Comparison of ENCODE assay signal across 8 cellular contexts in genomic region chr17:51121620-51122472, GRCh38. TPM values are rescaled to one million over a fixed set of nuclear protein-coding genes. Genes with fewer than 3 reads are reported as not detected.
DNase-seq lines count a peak whose midpoint lies in the region; ATAC-seq and TF ChIP-seq lines count a peak whose summit lies in the region.

No MANE protein-coding gene starts in this region.

- peak overlapping the region; percentile 88 for H3K27ac ChIP-seq in naive thymus-derived CD4-positive, alpha-beta T cell (ENCODE audit: low read depth, low read length)

- H3K4me1 Mint-ChIP-seq in activated T-helper 17 cell treated with anti-CD3 and anti-CD28 coated beads, Interleukin-2, amount 50 U/mL, for 72 hours, result peaks cover 22% of the 10 kb centered on the region
- H3K4me1 Mint-ChIP-seq in naive thymus-derived CD4-positive, alpha-beta T cell, result peaks cover 23 to 45% (median 42%) of the 10 kb centered on the region in 7 donors

- H3K9me3 ChIP-seq in naive thymus-derived CD4-positive, alpha-beta T cell (ENCODE audit: control insufficient read depth in 2 of 3, low read length in 3 of 3), result no peaks in the 10 kb centered on the region

- in situ Hi-C loops in GM13977 (cut with MboI; ENCODE audit: low pct_unique_long_range_greater_than_20kb, low sequenced_read_pairs, unreplicated experiment), result no loop called here

- H3K27me3 ChIP-seq in naive thymus-derived CD4-positive, alpha-beta T cell (ENCODE audit: control insufficient read depth in 2 of 2, insufficient read depth in 2 of 2, low read length in 2 of 2), result no peaks in the 10 kb centered on the region

- CTCF ChIA-PET in naive thymus-derived CD4-positive, alpha-beta T cell (lab: Charles Lee), result interaction anchor here (3.2 kb wide), 1 partner anchor 122 kb away, joined by 11 read pairs; no protein-coding TSS in a partner anchor

- intact Hi-C loops in naive thymus-derived CD4-positive, alpha-beta T cell (cut with micrococcal nuclease), result loop anchor here (1.0 to 5.0 kb wide), 7 partner anchors 31 to 580 kb away; partner anchors contain the start of genes ANKRD40 (in 1 of the 2), MBTD1 (in 1 of the 2), NME1 (in 1 of the 2) and NME2 (in 1 of the 2)

- H3K36me3 Mint-ChIP-seq in activated T-helper 17 cell treated with anti-CD3 and anti-CD28 coated beads, Interleukin-2, amount 50 U/mL, for 72 hours (ENCODE audit: low read depth), result peaks cover 42% of the 10 kb centered on the region
- H3K36me3 Mint-ChIP-seq in naive thymus-derived CD4-positive, alpha-beta T cell, result peaks cover 0 to 3% (median 0%) of the 10 kb centered on the region in 5 donors

- peak overlapping the region; percentile 100 for H3K27ac Mint-ChIP-seq in activated T-helper 17 cell treated with anti-CD3 and anti-CD28 coated beads, Interleukin-2, amount 50 U/mL, for 72 hours
- H3K27ac Mint-ChIP-seq in naive thymus-derived CD4-positive, alpha-beta T cell, result peak overlapping the region; percentile 95 to 100 (median 99)

- POLR2A ChIA-PET in naive thymus-derived CD4-positive, alpha-beta T cell (lab: Charles Lee), result interaction anchor here (0.6 to 3.4 kb wide), 5 partner anchors 31 to 1409 kb away, joined by 3 to 20 read pairs (median 3); partner anchors contain the start of gene NME1

- H3K4me1 ChIP-seq in naive thymus-derived CD4-positive, alpha-beta T cell (ENCODE audit: control insufficient read depth in 2 of 2, insufficient read depth in 2 of 2, low read length in 2 of 2), result peaks cover 28 to 32% of the 10 kb centered on the region in 2 donors

- peak; percentile 70 for DNase-seq in GM13977 (ENCODE audit: low spot score)
- DNase-seq in RPMI8226, result peak; percentile 73
- DNase-seq in fibroblast of mammary gland (ENCODE audit: low read depth), result peak; percentile 96
- peak in 6 of 9 donors; percentile 10 to 86 (median 23) for DNase-seq in naive thymus-derived CD4-positive, alpha-beta T cell
- peak; percentile 75 to 92 for DNase-seq in stimulated activated CD8-positive, alpha-beta memory T cell treated with anti-CD3 and anti-CD28 coated beads, Interleukin-7, amount 100 ng/mL, for 48 hours (ENCODE audit: extremely low read depth in 1 of 2, low read depth in 1 of 2)

- no peaks in the 10 kb centered on the region for H3K27me3 Mint-ChIP-seq in activated T-helper 17 cell treated with anti-CD3 and anti-CD28 coated beads, Interleukin-2, amount 50 U/mL, for 72 hours
- H3K27me3 Mint-ChIP-seq in naive thymus-derived CD4-positive, alpha-beta T cell, result no peaks in the 10 kb centered on the region

- peak; percentile 43 for ATAC-seq in HG03442 (IDR thresholded peaks at IDR 0.05; ENCODE audit: unreplicated experiment)
- ATAC-seq in activated T-helper 17 cell treated with anti-CD3 and anti-CD28 coated beads, Interleukin-2, amount 50 U/mL, for 72 hours (replicated peaks), result peak; percentile 75
- ATAC-seq in naive thymus-derived CD4-positive, alpha-beta T cell, result peak; percentile 45
- no peak for ATAC-seq in GM21619 (IDR thresholded peaks at IDR 0.05; ENCODE audit: unreplicated experiment)

- H3K9me3 Mint-ChIP-seq in activated T-helper 17 cell treated with anti-CD3 and anti-CD28 coated beads, Interleukin-2, amount 50 U/mL, for 72 hours, result no peaks in the 10 kb centered on the region
- no peaks in the 10 kb centered on the region for H3K9me3 Mint-ChIP-seq in naive thymus-derived CD4-positive, alpha-beta T cell

- peak overlapping the region; percentile 78 for H3K4me3 ChIP-seq in fibroblast of mammary gland (ENCODE audit: control insufficient read depth, low read depth, low read length)
- peak overlapping the region; percentile 96 for H3K4me3 ChIP-seq in naive thymus-derived CD4-positive, alpha-beta T cell (ENCODE audit: low read length)

- no peaks in the 10 kb centered on the region for H3K36me3 ChIP-seq in naive thymus-derived CD4-positive, alpha-beta T cell (ENCODE audit: control insufficient read depth in 2 of 3, insufficient read depth in 3 of 3, low read length in 3 of 3)

- TF ChIP-seq CTCF in GM13977 (IDR thresholded peaks at IDR 0.05; ENCODE audit: extremely low read depth, insufficient read depth, missing control alignments) (no peak), fibroblast of mammary gland (conservative IDR thresholded peaks at IDR 0.05; ENCODE audit: control insufficient read depth, insufficient read depth, low read depth, low read length) (no peak)

- peak overlapping the region; percentile 100 for H3K4me3 Mint-ChIP-seq in activated T-helper 17 cell treated with anti-CD3 and anti-CD28 coated beads, Interleukin-2, amount 50 U/mL, for 72 hours
- H3K4me3 Mint-ChIP-seq in naive thymus-derived CD4-positive, alpha-beta T cell, result peak overlapping the region; percentile 87 to 99 (median 97)

RNA-seq across cellular contexts. Expression of gene SPAG9, which starts 1.2 kb away (rescaled TPM):
- 100 to 1,000 TPM in 1 of 2 donors, 10 to 100 TPM in 1; 50.4 to 127 TPM for total RNA-seq in activated T-helper 17 cell treated with anti-CD3 and anti-CD28 coated beads, Interleukin-2, amount 50 U/mL, for 72 hours
- total RNA-seq in naive thymus-derived CD4-positive, alpha-beta T cell, result 10 to 100 TPM; 52.6 to 73.4 (median 54.9) TPM
- polyA plus RNA-seq in naive thymus-derived CD4-positive, alpha-beta T cell, result 1 to 10 TPM; 3.3 to 5.9 TPM

RNA-seq across cellular contexts. Expression of gene NME1, which starts 31.5 kb away (rescaled TPM):
- 100 to 1,000 TPM; 107 to 348 TPM for total RNA-seq in activated T-helper 17 cell treated with anti-CD3 and anti-CD28 coated beads, Interleukin-2, amount 50 U/mL, for 72 hours
- 100 to 1,000 TPM in 1 of 5 experiments, 10 to 100 TPM in 4; 13.4 to 159 (median 20.1) TPM for total RNA-seq in naive thymus-derived CD4-positive, alpha-beta T cell
- polyA plus RNA-seq in naive thymus-derived CD4-positive, alpha-beta T cell, result 10 to 100 TPM; 58.9 to 59.7 TPM

RNA-seq across cellular contexts. Expression of gene NME2, which starts 44.4 kb away (rescaled TPM):
- 100 to 1,000 TPM; 489 to 772 TPM for total RNA-seq in activated T-helper 17 cell treated with anti-CD3 and anti-CD28 coated beads, Interleukin-2, amount 50 U/mL, for 72 hours
- 100 to 1,000 TPM; 133 to 457 (median 179) TPM for total RNA-seq in naive thymus-derived CD4-positive, alpha-beta T cell
- polyA plus RNA-seq in naive thymus-derived CD4-positive, alpha-beta T cell, result 100 to 1,000 TPM; 255 to 280 TPM

Comparison
In these comparisons a context has a peak if more than half of its experiments do, and no peak if none do; other contexts are left out.
1. DNase-seq: peak in every context shown above with its lines; median percentile 96 in fibroblast of mammary gland; 84 in stimulated activated CD8-positive, alpha-beta memory T cell treated with anti-CD3 and anti-CD28 coated beads, Interleukin-7, amount 100 ng/mL, for 48 hours; 73 in RPMI8226; 70 in GM13977; 23 in naive thymus-derived CD4-positive, alpha-beta T cell.